Comparison of ENCODE assay signal across 2 cellular contexts in the genomic region with DNA sequence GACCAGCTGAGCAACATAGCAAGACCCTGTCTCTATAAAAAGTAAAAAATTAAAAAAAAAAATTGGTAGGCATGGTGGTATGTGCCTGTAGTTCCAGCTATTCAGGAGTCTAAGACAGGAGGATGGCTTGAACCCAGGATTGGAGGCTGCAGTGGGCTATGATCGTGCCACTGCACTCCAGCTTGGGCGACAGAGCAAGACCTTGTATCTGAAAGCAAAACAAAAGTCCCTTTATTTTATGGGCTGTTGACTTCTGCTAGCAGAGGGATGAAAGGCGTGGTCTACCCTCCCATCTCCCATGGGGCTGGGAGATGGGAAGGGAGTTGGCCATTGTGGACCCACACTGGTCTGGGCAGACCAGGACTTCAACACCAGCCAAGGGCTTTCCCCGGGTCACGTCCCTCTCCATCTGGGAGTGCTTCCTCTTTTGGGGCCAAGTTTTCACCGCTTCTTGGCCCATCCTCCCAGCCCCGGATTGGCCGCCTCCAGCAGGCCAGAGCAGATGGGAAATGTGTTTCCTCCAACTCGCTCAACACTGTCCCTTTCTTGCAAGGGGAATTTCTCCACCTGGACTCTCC.
TF ChIP-seq lines count a peak whose summit lies in the region.

No MANE protein-coding gene starts in this region.

TF ChIP-seq in HEK293, 187 proteins besides CTCF, POLR2A, EP300 and RAD21:
- TF ChIP-seq KLF1 (tag by site-specific recombination; IDR thresholded peaks at IDR 0.05) (peak; percentile 86), ZFP69B (tag by site-specific recombination; IDR thresholded peaks at IDR 0.05) (peak; percentile 53; the same call in 1 of the 2 replicates), PRDM1 (tag by site-specific recombination; IDR thresholded peaks at IDR 0.05) (peak; percentile 52), ZNF155 (tag by site-specific recombination; IDR thresholded peaks at IDR 0.05) (no peak), ZNF843 (tag by site-specific recombination; IDR thresholded peaks at IDR 0.05) (no peak), WT1 (tag by site-specific recombination; IDR thresholded peaks at IDR 0.05) (peak; percentile 18; the same call in 1 of the 2 replicates), IKZF3 (tag by site-specific recombination; IDR thresholded peaks at IDR 0.05) (peak; percentile 62; the same call in 1 of the 2 replicates), ZNF660 (tag by site-specific recombination; IDR thresholded peaks at IDR 0.05) (no peak), KLF7 (tag by site-specific recombination; IDR thresholded peaks at IDR 0.05; ENCODE audit: borderline replicate concordance) (0 out of 2 replicates have a peak, but pooled peaks have one; percentile 53), SP2 (tag by site-specific recombination; IDR thresholded peaks at IDR 0.05) (peak; percentile 40; the same call in 1 of the 2 replicates), ZNF610 (tag by site-specific recombination; IDR thresholded peaks at IDR 0.05; ENCODE audit: borderline replicate concordance) (no peak), ZNF394 (tag by site-specific recombination; IDR thresholded peaks at IDR 0.05; ENCODE audit: borderline replicate concordance) (no peak), KLF9 (tag by site-specific recombination; IDR thresholded peaks at IDR 0.05; ENCODE audit: low read depth) (0 out of 2 replicates have a peak, but pooled peaks have one; percentile 19)
- TF ChIP-seq, protein P1, sequence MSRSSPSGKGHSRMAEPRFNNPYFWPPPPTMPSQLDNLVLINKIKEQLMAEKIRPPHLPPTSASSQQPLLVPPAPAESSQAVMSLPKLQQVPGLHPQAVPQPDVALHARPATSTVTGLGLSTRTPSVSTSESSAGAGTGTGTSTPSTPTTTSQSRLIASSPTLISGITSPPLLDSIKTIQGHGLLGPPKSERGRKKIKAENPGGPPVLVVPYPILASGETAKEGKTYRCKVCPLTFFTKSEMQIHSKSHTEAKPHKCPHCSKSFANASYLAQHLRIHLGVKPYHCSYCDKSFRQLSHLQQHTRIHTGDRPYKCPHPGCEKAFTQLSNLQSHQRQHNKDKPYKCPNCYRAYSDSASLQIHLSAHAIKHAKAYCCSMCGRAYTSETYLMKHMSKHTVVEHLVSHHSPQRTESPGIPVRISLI (tag by site-specific recombination; IDR thresholded peaks at IDR 0.05): no peak
- TF ChIP-seq, protein P2, sequence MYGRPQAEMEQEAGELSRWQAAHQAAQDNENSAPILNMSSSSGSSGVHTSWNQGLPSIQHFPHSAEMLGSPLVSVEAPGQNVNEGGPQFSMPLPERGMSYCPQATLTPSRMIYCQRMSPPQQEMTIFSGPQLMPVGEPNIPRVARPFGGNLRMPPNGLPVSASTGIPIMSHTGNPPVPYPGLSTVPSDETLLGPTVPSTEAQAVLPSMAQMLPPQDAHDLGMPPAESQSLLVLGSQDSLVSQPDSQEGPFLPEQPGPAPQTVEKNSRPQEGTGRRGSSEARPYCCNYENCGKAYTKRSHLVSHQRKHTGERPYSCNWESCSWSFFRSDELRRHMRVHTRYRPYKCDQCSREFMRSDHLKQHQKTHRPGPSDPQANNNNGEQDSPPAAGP (tag by site-specific recombination; IDR thresholded peaks at IDR 0.05): peak; percentile 35; the same call in 1 of the 2 replicates
- TF ChIP-seq, protein P3, sequence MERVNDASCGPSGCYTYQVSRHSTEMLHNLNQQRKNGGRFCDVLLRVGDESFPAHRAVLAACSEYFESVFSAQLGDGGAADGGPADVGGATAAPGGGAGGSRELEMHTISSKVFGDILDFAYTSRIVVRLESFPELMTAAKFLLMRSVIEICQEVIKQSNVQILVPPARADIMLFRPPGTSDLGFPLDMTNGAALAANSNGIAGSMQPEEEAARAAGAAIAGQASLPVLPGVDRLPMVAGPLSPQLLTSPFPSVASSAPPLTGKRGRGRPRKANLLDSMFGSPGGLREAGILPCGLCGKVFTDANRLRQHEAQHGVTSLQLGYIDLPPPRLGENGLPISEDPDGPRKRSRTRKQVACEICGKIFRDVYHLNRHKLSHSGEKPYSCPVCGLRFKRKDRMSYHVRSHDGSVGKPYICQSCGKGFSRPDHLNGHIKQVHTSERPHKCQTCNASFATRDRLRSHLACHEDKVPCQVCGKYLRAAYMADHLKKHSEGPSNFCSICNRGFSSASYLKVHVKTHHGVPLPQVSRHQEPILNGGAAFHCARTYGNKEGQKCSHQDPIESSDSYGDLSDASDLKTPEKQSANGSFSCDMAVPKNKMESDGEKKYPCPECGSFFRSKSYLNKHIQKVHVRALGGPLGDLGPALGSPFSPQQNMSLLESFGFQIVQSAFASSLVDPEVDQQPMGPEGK (tag by site-specific recombination; IDR thresholded peaks at IDR 0.05): 0 out of 2 replicates have a peak, but pooled peaks have one; percentile 6
- TF ChIP-seq, protein P4, sequence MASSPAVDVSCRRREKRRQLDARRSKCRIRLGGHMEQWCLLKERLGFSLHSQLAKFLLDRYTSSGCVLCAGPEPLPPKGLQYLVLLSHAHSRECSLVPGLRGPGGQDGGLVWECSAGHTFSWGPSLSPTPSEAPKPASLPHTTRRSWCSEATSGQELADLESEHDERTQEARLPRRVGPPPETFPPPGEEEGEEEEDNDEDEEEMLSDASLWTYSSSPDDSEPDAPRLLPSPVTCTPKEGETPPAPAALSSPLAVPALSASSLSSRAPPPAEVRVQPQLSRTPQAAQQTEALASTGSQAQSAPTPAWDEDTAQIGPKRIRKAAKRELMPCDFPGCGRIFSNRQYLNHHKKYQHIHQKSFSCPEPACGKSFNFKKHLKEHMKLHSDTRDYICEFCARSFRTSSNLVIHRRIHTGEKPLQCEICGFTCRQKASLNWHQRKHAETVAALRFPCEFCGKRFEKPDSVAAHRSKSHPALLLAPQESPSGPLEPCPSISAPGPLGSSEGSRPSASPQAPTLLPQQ (tag by site-specific recombination; IDR thresholded peaks at IDR 0.05): 0 out of 2 replicates have a peak, but pooled peaks have one; percentile 22

TF ChIP-seq in HepG2, 621 proteins besides CTCF, POLR2A, EP300 and RAD21 (continues in another document):
- TF ChIP-seq, protein P5, sequence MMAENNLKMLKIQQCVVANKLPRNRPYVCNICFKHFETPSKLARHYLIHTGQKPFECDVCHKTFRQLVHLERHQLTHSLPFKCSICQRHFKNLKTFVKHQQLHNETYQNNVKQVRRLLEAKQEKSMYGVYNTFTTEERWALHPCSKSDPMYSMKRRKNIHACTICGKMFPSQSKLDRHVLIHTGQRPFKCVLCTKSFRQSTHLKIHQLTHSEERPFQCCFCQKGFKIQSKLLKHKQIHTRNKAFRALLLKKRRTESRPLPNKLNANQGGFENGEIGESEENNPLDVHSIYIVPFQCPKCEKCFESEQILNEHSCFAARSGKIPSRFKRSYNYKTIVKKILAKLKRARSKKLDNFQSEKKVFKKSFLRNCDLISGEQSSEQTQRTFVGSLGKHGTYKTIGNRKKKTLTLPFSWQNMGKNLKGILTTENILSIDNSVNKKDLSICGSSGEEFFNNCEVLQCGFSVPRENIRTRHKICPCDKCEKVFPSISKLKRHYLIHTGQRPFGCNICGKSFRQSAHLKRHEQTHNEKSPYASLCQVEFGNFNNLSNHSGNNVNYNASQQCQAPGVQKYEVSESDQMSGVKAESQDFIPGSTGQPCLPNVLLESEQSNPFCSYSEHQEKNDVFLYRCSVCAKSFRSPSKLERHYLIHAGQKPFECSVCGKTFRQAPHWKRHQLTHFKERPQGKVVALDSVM (CRISPR knock-in tag; IDR thresholded peaks at IDR 0.05): peak; percentile 94
- TF ChIP-seq EHMT2 (IDR thresholded peaks at IDR 0.05; ENCODE audit: borderline replicate concordance, low read depth, low read length) (no peak), ZSCAN9 (CRISPR knock-in tag; IDR thresholded peaks at IDR 0.05; ENCODE audit: borderline replicate concordance) (no peak), ZNF468 (CRISPR knock-in tag; IDR thresholded peaks at IDR 0.05) (no peak), ZSCAN29 (CRISPR knock-in tag; conservative IDR thresholded peaks at IDR 0.05) (no peak), ZNF644 (CRISPR knock-in tag; IDR thresholded peaks at IDR 0.05; ENCODE audit: low read depth) (peak; percentile 88; the same call in 1 of the 2 replicates), ARNT2 (CRISPR knock-in tag; IDR thresholded peaks at IDR 0.05; ENCODE audit: low read depth) (no peak), SP5 (CRISPR knock-in tag; IDR thresholded peaks at IDR 0.05; ENCODE audit: borderline replicate concordance, low read depth) (peak; percentile 61; the same call in 1 of the 2 replicates), RFX1 (IDR thresholded peaks at IDR 0.05) (no peak)
- TF ChIP-seq, protein P6, sequence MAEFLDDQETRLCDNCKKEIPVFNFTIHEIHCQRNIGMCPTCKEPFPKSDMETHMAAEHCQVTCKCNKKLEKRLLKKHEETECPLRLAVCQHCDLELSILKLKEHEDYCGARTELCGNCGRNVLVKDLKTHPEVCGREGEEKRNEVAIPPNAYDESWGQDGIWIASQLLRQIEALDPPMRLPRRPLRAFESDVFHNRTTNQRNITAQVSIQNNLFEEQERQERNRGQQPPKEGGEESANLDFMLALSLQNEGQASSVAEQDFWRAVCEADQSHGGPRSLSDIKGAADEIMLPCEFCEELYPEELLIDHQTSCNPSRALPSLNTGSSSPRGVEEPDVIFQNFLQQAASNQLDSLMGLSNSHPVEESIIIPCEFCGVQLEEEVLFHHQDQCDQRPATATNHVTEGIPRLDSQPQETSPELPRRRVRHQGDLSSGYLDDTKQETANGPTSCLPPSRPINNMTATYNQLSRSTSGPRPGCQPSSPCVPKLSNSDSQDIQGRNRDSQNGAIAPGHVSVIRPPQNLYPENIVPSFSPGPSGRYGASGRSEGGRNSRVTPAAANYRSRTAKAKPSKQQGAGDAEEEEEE (CRISPR knock-in tag; IDR thresholded peaks at IDR 0.05; ENCODE audit: borderline replicate concordance): no peak
- TF ChIP-seq, protein P7, sequence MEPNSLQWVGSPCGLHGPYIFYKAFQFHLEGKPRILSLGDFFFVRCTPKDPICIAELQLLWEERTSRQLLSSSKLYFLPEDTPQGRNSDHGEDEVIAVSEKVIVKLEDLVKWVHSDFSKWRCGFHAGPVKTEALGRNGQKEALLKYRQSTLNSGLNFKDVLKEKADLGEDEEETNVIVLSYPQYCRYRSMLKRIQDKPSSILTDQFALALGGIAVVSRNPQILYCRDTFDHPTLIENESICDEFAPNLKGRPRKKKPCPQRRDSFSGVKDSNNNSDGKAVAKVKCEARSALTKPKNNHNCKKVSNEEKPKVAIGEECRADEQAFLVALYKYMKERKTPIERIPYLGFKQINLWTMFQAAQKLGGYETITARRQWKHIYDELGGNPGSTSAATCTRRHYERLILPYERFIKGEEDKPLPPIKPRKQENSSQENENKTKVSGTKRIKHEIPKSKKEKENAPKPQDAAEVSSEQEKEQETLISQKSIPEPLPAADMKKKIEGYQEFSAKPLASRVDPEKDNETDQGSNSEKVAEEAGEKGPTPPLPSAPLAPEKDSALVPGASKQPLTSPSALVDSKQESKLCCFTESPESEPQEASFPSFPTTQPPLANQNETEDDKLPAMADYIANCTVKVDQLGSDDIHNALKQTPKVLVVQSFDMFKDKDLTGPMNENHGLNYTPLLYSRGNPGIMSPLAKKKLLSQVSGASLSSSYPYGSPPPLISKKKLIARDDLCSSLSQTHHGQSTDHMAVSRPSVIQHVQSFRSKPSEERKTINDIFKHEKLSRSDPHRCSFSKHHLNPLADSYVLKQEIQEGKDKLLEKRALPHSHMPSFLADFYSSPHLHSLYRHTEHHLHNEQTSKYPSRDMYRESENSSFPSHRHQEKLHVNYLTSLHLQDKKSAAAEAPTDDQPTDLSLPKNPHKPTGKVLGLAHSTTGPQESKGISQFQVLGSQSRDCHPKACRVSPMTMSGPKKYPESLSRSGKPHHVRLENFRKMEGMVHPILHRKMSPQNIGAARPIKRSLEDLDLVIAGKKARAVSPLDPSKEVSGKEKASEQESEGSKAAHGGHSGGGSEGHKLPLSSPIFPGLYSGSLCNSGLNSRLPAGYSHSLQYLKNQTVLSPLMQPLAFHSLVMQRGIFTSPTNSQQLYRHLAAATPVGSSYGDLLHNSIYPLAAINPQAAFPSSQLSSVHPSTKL (CRISPR knock-in tag; IDR thresholded peaks at IDR 0.05): 0 out of 2 replicates have a peak, but pooled peaks have one; percentile 14
- TF ChIP-seq, protein P8, sequence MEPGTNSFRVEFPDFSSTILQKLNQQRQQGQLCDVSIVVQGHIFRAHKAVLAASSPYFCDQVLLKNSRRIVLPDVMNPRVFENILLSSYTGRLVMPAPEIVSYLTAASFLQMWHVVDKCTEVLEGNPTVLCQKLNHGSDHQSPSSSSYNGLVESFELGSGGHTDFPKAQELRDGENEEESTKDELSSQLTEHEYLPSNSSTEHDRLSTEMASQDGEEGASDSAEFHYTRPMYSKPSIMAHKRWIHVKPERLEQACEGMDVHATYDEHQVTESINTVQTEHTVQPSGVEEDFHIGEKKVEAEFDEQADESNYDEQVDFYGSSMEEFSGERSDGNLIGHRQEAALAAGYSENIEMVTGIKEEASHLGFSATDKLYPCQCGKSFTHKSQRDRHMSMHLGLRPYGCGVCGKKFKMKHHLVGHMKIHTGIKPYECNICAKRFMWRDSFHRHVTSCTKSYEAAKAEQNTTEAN (CRISPR knock-in tag; conservative IDR thresholded peaks at IDR 0.05): no peak
- TF ChIP-seq, protein P9, sequence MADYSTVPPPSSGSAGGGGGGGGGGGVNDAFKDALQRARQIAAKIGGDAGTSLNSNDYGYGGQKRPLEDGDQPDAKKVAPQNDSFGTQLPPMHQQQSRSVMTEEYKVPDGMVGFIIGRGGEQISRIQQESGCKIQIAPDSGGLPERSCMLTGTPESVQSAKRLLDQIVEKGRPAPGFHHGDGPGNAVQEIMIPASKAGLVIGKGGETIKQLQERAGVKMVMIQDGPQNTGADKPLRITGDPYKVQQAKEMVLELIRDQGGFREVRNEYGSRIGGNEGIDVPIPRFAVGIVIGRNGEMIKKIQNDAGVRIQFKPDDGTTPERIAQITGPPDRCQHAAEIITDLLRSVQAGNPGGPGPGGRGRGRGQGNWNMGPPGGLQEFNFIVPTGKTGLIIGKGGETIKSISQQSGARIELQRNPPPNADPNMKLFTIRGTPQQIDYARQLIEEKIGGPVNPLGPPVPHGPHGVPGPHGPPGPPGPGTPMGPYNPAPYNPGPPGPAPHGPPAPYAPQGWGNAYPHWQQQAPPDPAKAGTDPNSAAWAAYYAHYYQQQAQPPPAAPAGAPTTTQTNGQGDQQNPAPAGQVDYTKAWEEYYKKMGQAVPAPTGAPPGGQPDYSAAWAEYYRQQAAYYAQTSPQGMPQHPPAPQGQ (CRISPR knock-in tag; IDR thresholded peaks at IDR 0.05; ENCODE audit: borderline replicate concordance): no peak
- TF ChIP-seq, protein P10, sequence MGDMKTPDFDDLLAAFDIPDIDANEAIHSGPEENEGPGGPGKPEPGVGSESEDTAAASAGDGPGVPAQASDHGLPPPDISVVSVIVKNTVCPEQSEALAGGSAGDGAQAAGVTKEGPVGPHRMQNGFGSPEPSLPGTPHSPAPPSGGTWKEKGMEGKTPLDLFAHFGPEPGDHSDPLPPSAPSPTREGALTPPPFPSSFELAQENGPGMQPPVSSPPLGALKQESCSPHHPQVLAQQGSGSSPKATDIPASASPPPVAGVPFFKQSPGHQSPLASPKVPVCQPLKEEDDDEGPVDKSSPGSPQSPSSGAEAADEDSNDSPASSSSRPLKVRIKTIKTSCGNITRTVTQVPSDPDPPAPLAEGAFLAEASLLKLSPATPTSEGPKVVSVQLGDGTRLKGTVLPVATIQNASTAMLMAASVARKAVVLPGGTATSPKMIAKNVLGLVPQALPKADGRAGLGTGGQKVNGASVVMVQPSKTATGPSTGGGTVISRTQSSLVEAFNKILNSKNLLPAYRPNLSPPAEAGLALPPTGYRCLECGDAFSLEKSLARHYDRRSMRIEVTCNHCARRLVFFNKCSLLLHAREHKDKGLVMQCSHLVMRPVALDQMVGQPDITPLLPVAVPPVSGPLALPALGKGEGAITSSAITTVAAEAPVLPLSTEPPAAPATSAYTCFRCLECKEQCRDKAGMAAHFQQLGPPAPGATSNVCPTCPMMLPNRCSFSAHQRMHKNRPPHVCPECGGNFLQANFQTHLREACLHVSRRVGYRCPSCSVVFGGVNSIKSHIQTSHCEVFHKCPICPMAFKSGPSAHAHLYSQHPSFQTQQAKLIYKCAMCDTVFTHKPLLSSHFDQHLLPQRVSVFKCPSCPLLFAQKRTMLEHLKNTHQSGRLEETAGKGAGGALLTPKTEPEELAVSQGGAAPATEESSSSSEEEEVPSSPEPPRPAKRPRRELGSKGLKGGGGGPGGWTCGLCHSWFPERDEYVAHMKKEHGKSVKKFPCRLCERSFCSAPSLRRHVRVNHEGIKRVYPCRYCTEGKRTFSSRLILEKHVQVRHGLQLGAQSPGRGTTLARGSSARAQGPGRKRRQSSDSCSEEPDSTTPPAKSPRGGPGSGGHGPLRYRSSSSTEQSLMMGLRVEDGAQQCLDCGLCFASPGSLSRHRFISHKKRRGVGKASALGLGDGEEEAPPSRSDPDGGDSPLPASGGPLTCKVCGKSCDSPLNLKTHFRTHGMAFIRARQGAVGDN (CRISPR knock-in tag; IDR thresholded peaks at IDR 0.05): peak; percentile 23; the same call in 1 of the 2 replicates
